In genomic region chr6:7230327-7230691, GRCh38 we compare ENCODE assay signal across 23 cellular contexts.
"Had no signal": no experiment of that assay in that cellular context is flagged by ENCODE, and none has a peak within 500 bp of the region (broad histone marks: within the 10 kb centered on the region; RNA-seq: fewer than 3 reads in every experiment).

No MANE protein-coding gene starts in this region.

- H3K27me3 Mint-ChIP-seq: IgD-negative memory B cell had no signal

- H3K9me3 ChIP-seq: MG63, SJSA1 had no signal

- FAIRE-seq: RCC 7860 had no signal

- H3K9me3 Mint-ChIP-seq: IgD-negative memory B cell had no signal

- H3K4me3 Mint-ChIP-seq: IgD-negative memory B cell had no signal

- H3K4me3 ChIP-seq: MG63, SJSA1, SK-N-MC had no signal

- H3K27ac Mint-ChIP-seq: IgD-negative memory B cell had no signal

- DNase-seq: KBM-7, MG63, NCI-H1092, NCI-H1105 treated with DMSO at 0.1 percent for 48 hours, NCI-H1417 treated with DMSO at 0.1 percent for 48 hours, NCI-H146, NCI-H1694 treated with DMSO at 0.1 percent for 48 hours, NCI-H2029, NCI-H2081 treated with DMSO at 0.1 percent for 48 hours, NCI-H2171, NCI-H226, NCI-H446, NCI-H510A, NCI-H524 treated with DMSO at 0.1 percent for 48 hours, NCI-H69, NCI-H774, Right ventricle myocardium superior, RPMI8226, SIG-M5 had no signal

- H3K4me1 ChIP-seq: SJSA1 had no signal

- H3K27me3 ChIP-seq: MG63, SJSA1 had no signal

- H3K27ac ChIP-seq: SJSA1, SK-N-MC had no signal
